Comparison of ENCODE assay signal across 1 cellular context in genomic region chr20:46689082-46689753, GRCh38.
TF ChIP-seq lines count a peak whose summit lies in the region.

TSS of gene TP53RK (minus strand) at chr20:46689444. CDS start at chr20:46689414, 30 bp downstream.

TF ChIP-seq in HepG2, 621 proteins besides CTCF, POLR2A, EP300 and RAD21 (continued from another document and continues in another):
- TF ChIP-seq NFATC3 (CRISPR knock-in tag; IDR thresholded peaks at IDR 0.05) (peak; percentile 98), ZSCAN25 (CRISPR knock-in tag; IDR thresholded peaks at IDR 0.05) (peak; percentile 87), RBFOX2 (IDR thresholded peaks at IDR 0.05; ENCODE audit: low read depth, low read length) (peak; percentile 97), ZNF512 (CRISPR knock-in tag; IDR thresholded peaks at IDR 0.05) (peak; percentile 59; the same call in 1 of the 2 replicates), ZNF878 (CRISPR knock-in tag; IDR thresholded peaks at IDR 0.05) (no peak), KDM3A (CRISPR knock-in tag; IDR thresholded peaks at IDR 0.05; ENCODE audit: low read depth) (peak; percentile 83), RXRA (CRISPR knock-in tag; IDR thresholded peaks at IDR 0.05) (peak; percentile 77), KLF15 (CRISPR knock-in tag; IDR thresholded peaks at IDR 0.05; ENCODE audit: borderline replicate concordance) (peak; percentile 61; the same call in 1 of the 2 replicates), JUND (CRISPR knock-in tag; IDR thresholded peaks at IDR 0.05) (no peak), ZNF207 (IDR thresholded peaks at IDR 0.05; ENCODE audit: borderline replicate concordance) (no peak), ZBTB10 (CRISPR knock-in tag; IDR thresholded peaks at IDR 0.05; ENCODE audit: borderline replicate concordance) (peak; percentile 51; the same call in 1 of the 2 replicates), ZNF616 (CRISPR knock-in tag; IDR thresholded peaks at IDR 0.05; ENCODE audit: low read depth) (no peak; the same call in 1 of the 2 replicates), JARID2 (CRISPR knock-in tag; IDR thresholded peaks at IDR 0.05; ENCODE audit: insufficient replicate concordance) (peak; percentile 53), ZNF562 (CRISPR knock-in tag; IDR thresholded peaks at IDR 0.05; ENCODE audit: borderline replicate concordance) (no peak), ZNF274 (CRISPR knock-in tag; IDR thresholded peaks at IDR 0.05) (peak; percentile 96), ZNF883 (CRISPR knock-in tag; IDR thresholded peaks at IDR 0.05; ENCODE audit: not compliant biosample characterization) (peak; percentile 98), CCAR2 (optimal IDR thresholded peaks at IDR 0.05; ENCODE audit: low read depth, low read length) (peak; percentile 12), HNF1B (CRISPR knock-in tag; IDR thresholded peaks at IDR 0.05) (peak; percentile 88), ZNF331 (CRISPR knock-in tag; IDR thresholded peaks at IDR 0.05) (peak; percentile 62), ZNF816 (CRISPR knock-in tag; IDR thresholded peaks at IDR 0.05; ENCODE audit: borderline replicate concordance) (peak; percentile 83; the same call in 1 of the 2 replicates), ZSCAN30 (CRISPR knock-in tag; IDR thresholded peaks at IDR 0.05) (peak; percentile 96; the same call in 1 of the 2 replicates), SMAD9 (CRISPR knock-in tag; IDR thresholded peaks at IDR 0.05) (peak; percentile 84), SYNCRIP (IDR thresholded peaks at IDR 0.05; ENCODE audit: insufficient read depth, low read depth, low read length) (no peak), ZNF256 (CRISPR knock-in tag; conservative IDR thresholded peaks at IDR 0.05) (peak; percentile 97), TSC22D2 (CRISPR knock-in tag; IDR thresholded peaks at IDR 0.05; ENCODE audit: borderline replicate concordance) (peak; percentile 56; the same call in 1 of the 2 replicates), ZKSCAN1 (IDR thresholded peaks at IDR 0.05; ENCODE audit: low read length) (no peak), CEBPB (IDR thresholded peaks at IDR 0.05; ENCODE audit: borderline replicate concordance, low read depth, low read length) (no peak), PHF21A (CRISPR knock-in tag; IDR thresholded peaks at IDR 0.05) (0 out of 2 replicates have a peak, but pooled peaks have one; percentile 32), ZXDC (CRISPR knock-in tag; IDR thresholded peaks at IDR 0.05) (peak; percentile 85; the same call in 1 of the 2 replicates), FOSL2 (CRISPR knock-in tag; IDR thresholded peaks at IDR 0.05) (peak; percentile 42; the same call in 1 of the 2 replicates), ETV6 (CRISPR knock-in tag; conservative IDR thresholded peaks at IDR 0.05) (no peak; the same call in 1 of the 2 replicates), SMYD3 (CRISPR knock-in tag; IDR thresholded peaks at IDR 0.05) (peak; percentile 25; the same call in 1 of the 2 replicates), SSRP1 (CRISPR knock-in tag; IDR thresholded peaks at IDR 0.05) (no peak), PBX2 (CRISPR knock-in tag; IDR thresholded peaks at IDR 0.05) (no peak), RNF2 (conservative IDR thresholded peaks at IDR 0.05; ENCODE audit: low read depth) (peak; percentile 56; the same call in 1 of the 2 replicates), KLF13 (CRISPR knock-in tag; IDR thresholded peaks at IDR 0.05) (peak; percentile 74), ZNF75D (CRISPR knock-in tag; IDR thresholded peaks at IDR 0.05; ENCODE audit: borderline replicate concordance) (0 out of 2 replicates have a peak, but pooled peaks have one; percentile 87), ZNF564 (CRISPR knock-in tag; IDR thresholded peaks at IDR 0.05) (peak; percentile 84; the same call in 1 of the 2 replicates), HNRNPK (IDR thresholded peaks at IDR 0.05; ENCODE audit: low read depth, low read length, poor library complexity, severe bottlenecking) (no peak), AGO1 (IDR thresholded peaks at IDR 0.05; ENCODE audit: low read depth, low read length, poor library complexity, severe bottlenecking) (peak; percentile 86), RFX5 (IDR thresholded peaks at IDR 0.05; ENCODE audit: low read depth, low read length) (0 out of 2 replicates have a peak, but pooled peaks have one; percentile 6), ZNF589 (CRISPR knock-in tag; conservative IDR thresholded peaks at IDR 0.05) (no peak; the same call in 1 of the 2 replicates), HNF4G (IDR thresholded peaks at IDR 0.05; ENCODE audit: borderline replicate concordance, low read depth, low read length) (peak; percentile 77; the same call in 1 of the 2 replicates), HNF4G (CRISPR knock-in tag; IDR thresholded peaks at IDR 0.05; ENCODE audit: borderline replicate concordance, low read depth) (peak; percentile 48; the same call in 1 of the 2 replicates), AKNA (CRISPR knock-in tag; IDR thresholded peaks at IDR 0.05; ENCODE audit: borderline replicate concordance) (peak; percentile 21; the same call in 1 of the 2 replicates), GLMP (CRISPR knock-in tag; IDR thresholded peaks at IDR 0.05; ENCODE audit: borderline replicate concordance) (no peak; the same call in 1 of the 2 replicates), ZNF121 (CRISPR knock-in tag; IDR thresholded peaks at IDR 0.05) (no peak; the same call in 1 of the 2 replicates), FOXO4 (CRISPR knock-in tag; conservative IDR thresholded peaks at IDR 0.05) (no peak)
